Comparison of ENCODE assay signal across 1 cellular context in the genomic region with DNA sequence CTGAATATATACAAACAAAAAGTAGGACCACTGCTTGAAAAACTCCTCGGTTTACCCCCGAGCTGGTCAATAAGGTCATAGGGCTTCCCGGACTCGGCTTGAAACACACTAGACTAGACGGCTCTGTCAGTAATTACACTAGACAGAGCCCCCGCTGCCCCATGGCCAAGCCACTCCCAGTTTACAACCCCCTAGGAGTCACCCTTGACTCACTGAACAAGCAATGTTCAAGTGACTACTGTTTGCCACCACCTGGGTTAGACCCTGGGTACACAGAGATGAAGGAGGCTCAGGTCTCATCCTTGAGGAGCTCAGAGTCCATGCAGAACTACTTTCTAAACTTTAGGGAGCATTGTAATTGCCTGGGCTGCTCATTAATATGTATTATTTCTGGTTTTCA.
TF ChIP-seq lines count a peak whose summit lies in the region.

No MANE protein-coding gene starts in this region.

TF ChIP-seq in GM23338, 12 proteins besides CTCF, POLR2A, EP300 and RAD21 (continued from another document):
- TF ChIP-seq, protein P1, sequence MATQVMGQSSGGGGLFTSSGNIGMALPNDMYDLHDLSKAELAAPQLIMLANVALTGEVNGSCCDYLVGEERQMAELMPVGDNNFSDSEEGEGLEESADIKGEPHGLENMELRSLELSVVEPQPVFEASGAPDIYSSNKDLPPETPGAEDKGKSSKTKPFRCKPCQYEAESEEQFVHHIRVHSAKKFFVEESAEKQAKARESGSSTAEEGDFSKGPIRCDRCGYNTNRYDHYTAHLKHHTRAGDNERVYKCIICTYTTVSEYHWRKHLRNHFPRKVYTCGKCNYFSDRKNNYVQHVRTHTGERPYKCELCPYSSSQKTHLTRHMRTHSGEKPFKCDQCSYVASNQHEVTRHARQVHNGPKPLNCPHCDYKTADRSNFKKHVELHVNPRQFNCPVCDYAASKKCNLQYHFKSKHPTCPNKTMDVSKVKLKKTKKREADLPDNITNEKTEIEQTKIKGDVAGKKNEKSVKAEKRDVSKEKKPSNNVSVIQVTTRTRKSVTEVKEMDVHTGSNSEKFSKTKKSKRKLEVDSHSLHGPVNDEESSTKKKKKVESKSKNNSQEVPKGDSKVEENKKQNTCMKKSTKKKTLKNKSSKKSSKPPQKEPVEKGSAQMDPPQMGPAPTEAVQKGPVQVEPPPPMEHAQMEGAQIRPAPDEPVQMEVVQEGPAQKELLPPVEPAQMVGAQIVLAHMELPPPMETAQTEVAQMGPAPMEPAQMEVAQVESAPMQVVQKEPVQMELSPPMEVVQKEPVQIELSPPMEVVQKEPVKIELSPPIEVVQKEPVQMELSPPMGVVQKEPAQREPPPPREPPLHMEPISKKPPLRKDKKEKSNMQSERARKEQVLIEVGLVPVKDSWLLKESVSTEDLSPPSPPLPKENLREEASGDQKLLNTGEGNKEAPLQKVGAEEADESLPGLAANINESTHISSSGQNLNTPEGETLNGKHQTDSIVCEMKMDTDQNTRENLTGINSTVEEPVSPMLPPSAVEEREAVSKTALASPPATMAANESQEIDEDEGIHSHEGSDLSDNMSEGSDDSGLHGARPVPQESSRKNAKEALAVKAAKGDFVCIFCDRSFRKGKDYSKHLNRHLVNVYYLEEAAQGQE (IDR thresholded peaks at IDR 0.05; ENCODE audit: unreplicated experiment) = no peak
- TF ChIP-seq EZH2phosphoT487 (IDR thresholded peaks at IDR 0.05; ENCODE audit: unreplicated experiment) (no peak), NANOG (IDR thresholded peaks at IDR 0.05; ENCODE audit: borderline replicate concordance) (no peak), EZH2 (IDR thresholded peaks at IDR 0.05; ENCODE audit: low read depth, unreplicated experiment) (no peak), ZNF331 (CRISPR knock-in tag; IDR thresholded peaks at IDR 0.05; ENCODE audit: low read depth) (no peak)
- TF ChIP-seq, protein P2, sequence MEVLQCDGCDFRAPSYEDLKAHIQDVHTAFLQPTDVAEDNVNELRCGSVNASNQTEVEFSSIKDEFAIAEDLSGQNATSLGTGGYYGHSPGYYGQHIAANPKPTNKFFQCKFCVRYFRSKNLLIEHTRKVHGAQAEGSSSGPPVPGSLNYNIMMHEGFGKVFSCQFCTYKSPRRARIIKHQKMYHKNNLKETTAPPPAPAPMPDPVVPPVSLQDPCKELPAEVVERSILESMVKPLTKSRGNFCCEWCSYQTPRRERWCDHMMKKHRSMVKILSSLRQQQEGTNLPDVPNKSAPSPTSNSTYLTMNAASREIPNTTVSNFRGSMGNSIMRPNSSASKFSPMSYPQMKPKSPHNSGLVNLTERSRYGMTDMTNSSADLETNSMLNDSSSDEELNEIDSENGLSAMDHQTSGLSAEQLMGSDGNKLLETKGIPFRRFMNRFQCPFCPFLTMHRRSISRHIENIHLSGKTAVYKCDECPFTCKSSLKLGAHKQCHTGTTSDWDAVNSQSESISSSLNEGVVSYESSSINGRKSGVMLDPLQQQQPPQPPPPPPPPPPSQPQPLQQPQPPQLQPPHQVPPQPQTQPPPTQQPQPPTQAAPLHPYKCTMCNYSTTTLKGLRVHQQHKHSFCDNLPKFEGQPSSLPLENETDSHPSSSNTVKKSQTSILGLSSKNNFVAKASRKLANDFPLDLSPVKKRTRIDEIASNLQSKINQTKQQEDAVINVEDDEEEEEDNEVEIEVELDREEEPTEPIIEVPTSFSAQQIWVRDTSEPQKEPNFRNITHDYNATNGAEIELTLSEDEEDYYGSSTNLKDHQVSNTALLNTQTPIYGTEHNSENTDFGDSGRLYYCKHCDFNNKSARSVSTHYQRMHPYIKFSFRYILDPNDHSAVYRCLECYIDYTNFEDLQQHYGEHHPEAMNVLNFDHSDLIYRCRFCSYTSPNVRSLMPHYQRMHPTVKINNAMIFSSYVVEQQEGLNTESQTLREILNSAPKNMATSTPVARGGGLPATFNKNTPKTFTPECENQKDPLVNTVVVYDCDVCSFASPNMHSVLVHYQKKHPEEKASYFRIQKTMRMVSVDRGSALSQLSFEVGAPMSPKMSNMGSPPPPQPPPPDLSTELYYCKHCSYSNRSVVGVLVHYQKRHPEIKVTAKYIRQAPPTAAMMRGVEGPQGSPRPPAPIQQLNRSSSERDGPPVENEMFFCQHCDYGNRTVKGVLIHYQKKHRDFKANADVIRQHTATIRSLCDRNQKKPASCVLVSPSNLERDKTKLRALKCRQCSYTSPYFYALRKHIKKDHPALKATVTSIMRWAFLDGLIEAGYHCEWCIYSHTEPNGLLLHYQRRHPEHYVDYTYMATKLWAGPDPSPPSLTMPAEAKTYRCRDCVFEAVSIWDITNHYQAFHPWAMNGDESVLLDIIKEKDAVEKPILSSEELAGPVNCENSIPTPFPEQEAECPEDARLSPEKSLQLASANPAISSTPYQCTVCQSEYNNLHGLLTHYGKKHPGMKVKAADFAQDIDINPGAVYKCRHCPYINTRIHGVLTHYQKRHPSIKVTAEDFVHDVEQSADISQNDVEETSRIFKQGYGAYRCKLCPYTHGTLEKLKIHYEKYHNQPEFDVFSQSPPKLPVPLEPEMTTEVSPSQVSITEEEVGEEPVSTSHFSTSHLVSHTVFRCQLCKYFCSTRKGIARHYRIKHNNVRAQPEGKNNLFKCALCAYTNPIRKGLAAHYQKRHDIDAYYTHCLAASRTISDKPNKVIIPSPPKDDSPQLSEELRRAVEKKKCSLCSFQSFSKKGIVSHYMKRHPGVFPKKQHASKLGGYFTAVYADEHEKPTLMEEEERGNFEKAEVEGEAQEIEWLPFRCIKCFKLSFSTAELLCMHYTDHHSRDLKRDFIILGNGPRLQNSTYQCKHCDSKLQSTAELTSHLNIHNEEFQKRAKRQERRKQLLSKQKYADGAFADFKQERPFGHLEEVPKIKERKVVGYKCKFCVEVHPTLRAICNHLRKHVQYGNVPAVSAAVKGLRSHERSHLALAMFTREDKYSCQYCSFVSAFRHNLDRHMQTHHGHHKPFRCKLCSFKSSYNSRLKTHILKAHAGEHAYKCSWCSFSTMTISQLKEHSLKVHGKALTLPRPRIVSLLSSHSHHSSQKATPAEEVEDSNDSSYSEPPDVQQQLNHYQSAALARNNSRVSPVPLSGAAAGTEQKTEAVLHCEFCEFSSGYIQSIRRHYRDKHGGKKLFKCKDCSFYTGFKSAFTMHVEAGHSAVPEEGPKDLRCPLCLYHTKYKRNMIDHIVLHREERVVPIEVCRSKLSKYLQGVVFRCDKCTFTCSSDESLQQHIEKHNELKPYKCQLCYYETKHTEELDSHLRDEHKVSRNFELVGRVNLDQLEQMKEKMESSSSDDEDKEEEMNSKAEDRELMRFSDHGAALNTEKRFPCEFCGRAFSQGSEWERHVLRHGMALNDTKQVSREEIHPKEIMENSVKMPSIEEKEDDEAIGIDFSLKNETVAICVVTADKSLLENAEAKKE (CRISPR knock-in tag; IDR thresholded peaks at IDR 0.05) = no peak
- TF ChIP-seq, protein P3, sequence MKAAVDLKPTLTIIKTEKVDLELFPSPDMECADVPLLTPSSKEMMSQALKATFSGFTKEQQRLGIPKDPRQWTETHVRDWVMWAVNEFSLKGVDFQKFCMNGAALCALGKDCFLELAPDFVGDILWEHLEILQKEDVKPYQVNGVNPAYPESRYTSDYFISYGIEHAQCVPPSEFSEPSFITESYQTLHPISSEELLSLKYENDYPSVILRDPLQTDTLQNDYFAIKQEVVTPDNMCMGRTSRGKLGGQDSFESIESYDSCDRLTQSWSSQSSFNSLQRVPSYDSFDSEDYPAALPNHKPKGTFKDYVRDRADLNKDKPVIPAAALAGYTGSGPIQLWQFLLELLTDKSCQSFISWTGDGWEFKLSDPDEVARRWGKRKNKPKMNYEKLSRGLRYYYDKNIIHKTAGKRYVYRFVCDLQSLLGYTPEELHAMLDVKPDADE (IDR thresholded peaks at IDR 0.05) = no peak
